Comparison of ENCODE assay signal across 24 cellular contexts in the genomic region with DNA sequence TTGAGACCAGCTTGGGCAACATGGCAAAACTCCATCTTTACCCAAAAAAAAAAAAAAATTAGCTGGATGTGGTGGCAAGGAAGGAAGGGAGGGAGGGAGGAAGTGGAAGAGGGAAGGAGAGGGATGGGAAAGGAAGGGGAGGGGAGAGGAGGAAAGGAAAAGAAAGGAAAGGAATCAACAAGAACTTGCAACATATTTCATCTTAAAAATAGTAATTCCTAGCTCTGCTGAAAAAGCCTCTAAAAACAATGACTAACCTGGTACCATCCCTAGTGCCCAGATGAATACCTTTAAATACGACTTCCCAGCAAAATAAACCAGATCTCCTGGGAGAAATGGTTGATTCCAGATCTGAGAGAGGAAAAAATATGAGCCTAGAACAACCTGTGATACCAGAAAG.
"Had no signal": no experiment of that assay in that cellular context is flagged by ENCODE, and none has a peak within 500 bp of the region (broad histone marks: within the 10 kb centered on the region; RNA-seq: fewer than 3 reads in every experiment).

No MANE protein-coding gene starts in this region.

- H3K9me3 Mint-ChIP-seq: activated CD4-positive, alpha-beta T cell treated with anti-CD3 and anti-CD28 coated beads, Interleukin-2, amount 10 ng/mL, durations not matched to agents 7 days and 5 days; activated CD8-positive, alpha-beta T cell treated with anti-CD3 and anti-CD28 coated beads for 36 hours; activated naive CD4-positive, alpha-beta T cell treated with anti-CD3 and anti-CD28 coated beads for 36 hours; activated naive CD8-positive, alpha-beta T cell treated with anti-CD3 and anti-CD28 coated beads, Interleukin-2, amount 10 ng/mL, durations not matched to agents 7 days and 5 days; activated T-helper 1 cell treated with anti-CD3 and anti-CD28 coated beads, Interleukin-12 subunit alpha, Interleukin-12 subunit beta, Interleukin-2, Interleukin-4 antibody, amounts not matched to agents 30 ng/mL and 10 ng/mL and 1 ng/mL, durations not matched to agents 14 hours and 24 hours and 36 hours; T-helper 1 cell treated with Interleukin-12 subunit alpha and Interleukin-12 subunit beta and Interleukin-4 antibody, amounts not matched to agents 30 μg/mL and 1 μg/mL, for 36 hours had no signal

- H3K27ac ChIP-seq: breast epithelium, SJSA1 had no signal

- ATAC-seq: activated CD8-positive, alpha-beta T cell treated with anti-CD3 and anti-CD28 coated beads for 36 hours; PC-3 had no signal

- H3K4me3 Mint-ChIP-seq: activated CD4-positive, alpha-beta T cell treated with anti-CD3 and anti-CD28 coated beads, Interleukin-2, amount 10 ng/mL, durations not matched to agents 7 days and 5 days; activated CD8-positive, alpha-beta T cell treated with anti-CD3 and anti-CD28 coated beads for 36 hours; activated naive CD4-positive, alpha-beta T cell treated with anti-CD3 and anti-CD28 coated beads for 36 hours; activated naive CD8-positive, alpha-beta T cell treated with anti-CD3 and anti-CD28 coated beads, Interleukin-2, amount 10 ng/mL, durations not matched to agents 7 days and 5 days; activated T-helper 1 cell treated with anti-CD3 and anti-CD28 coated beads, Interleukin-12 subunit alpha, Interleukin-12 subunit beta, Interleukin-2, Interleukin-4 antibody, amounts not matched to agents 30 ng/mL and 10 ng/mL and 1 ng/mL, durations not matched to agents 14 hours and 24 hours and 36 hours; T-helper 1 cell treated with Interleukin-12 subunit alpha and Interleukin-12 subunit beta and Interleukin-4 antibody, amounts not matched to agents 30 μg/mL and 1 μg/mL, for 36 hours had no signal

- H3K4me1 ChIP-seq: breast epithelium, SJSA1 had no signal

- DNase-seq: activated CD4-positive, alpha-beta T cell treated with anti-CD3 and anti-CD28 coated beads, Interleukin-2, amount 10 ng/mL, durations not matched to agents 7 days and 5 days; activated CD4-positive, CD25-positive, alpha-beta regulatory T cell; activated CD8-positive, alpha-beta memory T cell treated with anti-CD3 and anti-CD28 coated beads, Interleukin-2, amount 50 U/mL, for 4 hours; activated CD8-positive, alpha-beta T cell treated with anti-CD3 and anti-CD28 coated beads for 36 hours; activated effector memory CD4-positive, alpha-beta T cell treated with anti-CD3 and anti-CD28 coated beads, Interleukin-2, amount 50 U/mL, for 16 hours; activated naive CD4-positive, alpha-beta T cell treated with anti-CD3 and anti-CD28 coated beads for 36 hours; activated naive CD8-positive, alpha-beta T cell treated with anti-CD3 and anti-CD28 coated beads, Interleukin-2, amount 10 ng/mL, durations not matched to agents 7 days and 5 days; aorta; caudate nucleus; Kasumi-1; KBM-7; NCI-H1048; NCI-H146; NCI-H187 treated with DMSO at 0.1 percent for 48 hours; NCI-H2081 treated with DMSO at 0.1 percent for 48 hours; NCI-H446; NCI-H524; PC-3; SHP77; T1000 had no signal

- H3K27me3 Mint-ChIP-seq: activated CD4-positive, alpha-beta T cell treated with anti-CD3 and anti-CD28 coated beads, Interleukin-2, amount 10 ng/mL, durations not matched to agents 7 days and 5 days; activated CD8-positive, alpha-beta T cell treated with anti-CD3 and anti-CD28 coated beads for 36 hours; activated naive CD8-positive, alpha-beta T cell treated with anti-CD3 and anti-CD28 coated beads, Interleukin-2, amount 10 ng/mL, durations not matched to agents 7 days and 5 days had no signal

- H3K4me3 ChIP-seq: breast epithelium, SJSA1 had no signal

- H3K36me3 ChIP-seq: breast epithelium had no signal

- H3K4me1 Mint-ChIP-seq: activated CD4-positive, alpha-beta T cell treated with anti-CD3 and anti-CD28 coated beads, Interleukin-2, amount 10 ng/mL, durations not matched to agents 7 days and 5 days; activated naive CD8-positive, alpha-beta T cell treated with anti-CD3 and anti-CD28 coated beads, Interleukin-2, amount 10 ng/mL, durations not matched to agents 7 days and 5 days had no signal

- H3K27ac Mint-ChIP-seq: activated CD4-positive, alpha-beta T cell treated with anti-CD3 and anti-CD28 coated beads, Interleukin-2, amount 10 ng/mL, durations not matched to agents 7 days and 5 days; activated CD8-positive, alpha-beta T cell treated with anti-CD3 and anti-CD28 coated beads for 36 hours; activated naive CD4-positive, alpha-beta T cell treated with anti-CD3 and anti-CD28 coated beads for 36 hours; activated naive CD8-positive, alpha-beta T cell treated with anti-CD3 and anti-CD28 coated beads, Interleukin-2, amount 10 ng/mL, durations not matched to agents 7 days and 5 days; activated T-helper 1 cell treated with anti-CD3 and anti-CD28 coated beads, Interleukin-12 subunit alpha, Interleukin-12 subunit beta, Interleukin-2, Interleukin-4 antibody, amounts not matched to agents 30 ng/mL and 10 ng/mL and 1 ng/mL, durations not matched to agents 14 hours and 24 hours and 36 hours; T-helper 1 cell treated with Interleukin-12 subunit alpha and Interleukin-12 subunit beta and Interleukin-4 antibody, amounts not matched to agents 30 μg/mL and 1 μg/mL, for 36 hours had no signal

- H3K9me3 ChIP-seq: breast epithelium, SJSA1 had no signal
